In genomic region chr17:82215972-82216300, GRCh38 we compare ENCODE assay signal across 9 cellular contexts. TPM values are rescaled to one million over a fixed set of nuclear protein-coding genes. Genes with fewer than 3 reads are reported as not detected.
DNase-seq lines count a peak whose midpoint lies in the region; ATAC-seq and TF ChIP-seq lines count a peak whose summit lies in the region.
"Had no signal": no experiment of that assay in that cellular context is flagged by ENCODE, and none has a peak within 500 bp of the region (broad histone marks: within the 10 kb centered on the region; RNA-seq: fewer than 3 reads in every experiment).

No MANE protein-coding gene starts in this region.

- H3K27me3 ChIP-seq in right atrium auricular region = no peaks in the 10 kb centered on the region
- no peaks in the 10 kb centered on the region for H3K27me3 ChIP-seq in upper lobe of right lung
- no peaks in the 10 kb centered on the region for H3K27me3 ChIP-seq in SJCRH30

- H3K4me1 ChIP-seq in right atrium auricular region = peaks cover 0 to 45% of the 10 kb centered on the region in 2 donors
- peaks cover 47% of the 10 kb centered on the region for H3K4me1 ChIP-seq in upper lobe of right lung
- H3K4me1 ChIP-seq in SJCRH30 = peaks cover 23% of the 10 kb centered on the region

- ATAC-seq in left cardiac atrium (no peak), natural killer cell (no peak), upper lobe of right lung (no peak)

- intact Hi-C loops in left cardiac atrium (cut with DNase I) = no loop called here
- intact Hi-C loops in natural killer cell (cut with micrococcal nuclease) = loop anchor here (2.0 to 5.0 kb wide), 2 partner anchors 15 to 81 kb away; no protein-coding TSS in a partner anchor
- intact Hi-C loops in upper lobe of right lung (cut with DNase I) = no loop called here

- peak overlapping the region; percentile 93 for H3K27ac Mint-ChIP-seq in chondrocyte (ENCODE audit: unreplicated experiment)
- H3K27ac Mint-ChIP-seq in natural killer cell = peak overlapping the region; percentile 92 to 96

- TF ChIP-seq CTCF in right atrium auricular region (IDR thresholded peaks at IDR 0.05) (no peak), chondrocyte (IDR thresholded peaks at IDR 0.05) (no peak), natural killer cell (IDR thresholded peaks at IDR 0.05) (no peak), upper lobe of right lung (IDR thresholded peaks at IDR 0.05) (no peak), GM10266 (IDR thresholded peaks at IDR 0.05; ENCODE audit: control insufficient read depth, insufficient read depth, low read depth, missing control alignments) (no peak)

- H3K36me3 Mint-ChIP-seq in chondrocyte (ENCODE audit: low read depth) (no peaks in the 10 kb centered on the region), natural killer cell (no peaks in the 10 kb centered on the region)
- H3K36me3 Mint-ChIP-seq: brain had no signal

- H3K36me3 ChIP-seq in right atrium auricular region (no peaks in the 10 kb centered on the region), upper lobe of right lung (no peaks in the 10 kb centered on the region), SJCRH30 (no peaks in the 10 kb centered on the region)

- H3K9me3 Mint-ChIP-seq in chondrocyte (ENCODE audit: low read depth) (no peaks in the 10 kb centered on the region), natural killer cell (no peaks in the 10 kb centered on the region)
- H3K9me3 Mint-ChIP-seq: brain had no signal

- H3K27ac ChIP-seq in right atrium auricular region (peak overlapping the region; percentile 68 to 72), upper lobe of right lung (peak overlapping the region; percentile 89), SJCRH30 (no peak overlapping the region)

- H3K4me3 Mint-ChIP-seq in chondrocyte (ENCODE audit: unreplicated experiment) (no peak overlapping the region), natural killer cell (peak overlapping the region; percentile 72)
- H3K4me3 Mint-ChIP-seq: brain had no signal

- H3K4me1 Mint-ChIP-seq in chondrocyte (ENCODE audit: low read depth) = peaks cover 44% of the 10 kb centered on the region
- H3K4me1 Mint-ChIP-seq in natural killer cell = peaks cover 28 to 53% of the 10 kb centered on the region in 2 donors

- H3K4me3 ChIP-seq in right atrium auricular region (no peak overlapping the region), upper lobe of right lung (no peak overlapping the region), SJCRH30 (no peak overlapping the region)

- no peaks in the 10 kb centered on the region for H3K27me3 Mint-ChIP-seq in chondrocyte (ENCODE audit: low read depth)
- H3K27me3 Mint-ChIP-seq in natural killer cell (ENCODE audit: low read depth in 2 of 2) = no peaks in the 10 kb centered on the region

- H3K9me3 ChIP-seq in right atrium auricular region (no peaks in the 10 kb centered on the region), upper lobe of right lung (no peaks in the 10 kb centered on the region), SJCRH30 (replicated peaks) (no peaks in the 10 kb centered on the region; the same call in 1 of the 2 replicates)

- DNase-seq in right atrium auricular region (ENCODE audit: low spot score) (no peak), left cardiac atrium (no peak), chondrocyte (ENCODE audit: low spot score) (no peak), natural killer cell (no peak), upper lobe of right lung (no peak), GM10266 (ENCODE audit: extremely low spot score) (no peak), GM03348 (ENCODE audit: low spot score) (no peak), SJCRH30 (no peak)

RNA-seq across cellular contexts. Expression of gene CCDC57, which starts 3.3 kb away (rescaled TPM):
- total RNA-seq in right atrium auricular region (1 to 10 TPM; 5.1 to 7.4 TPM), left cardiac atrium (10 to 100 TPM; 11.9 to 17.2 TPM), chondrocyte (23.5 to 39.8 TPM (median 24.1 TPM) in 3 replicates), natural killer cell (10 to 100 TPM; 69.7 to 79.2 (median 75.1) TPM), upper lobe of right lung (50.5 TPM)
- total RNA-seq in SJCRH30 (2014; rRNA removed; shearing (Covaris generic)) = 23.5 and 24.6 TPM in 2 replicates

RNA-seq across cellular contexts. Expression of gene SLC16A3, which starts 12.9 kb away (rescaled TPM):
- total RNA-seq in right atrium auricular region (10 to 100 TPM in 1 of 2 donors, 1 to 10 TPM in 1; 5.0 to 19.5 TPM), left cardiac atrium (10 to 100 TPM; 18.4 to 35.7 TPM), chondrocyte (53.3 to 206 TPM (median 189 TPM) in 3 replicates), natural killer cell (100 to 1,000 TPM; 172 to 365 (median 296) TPM), upper lobe of right lung (77.5 TPM)
- total RNA-seq in SJCRH30 (2014; rRNA removed; shearing (Covaris generic)) = 11.0 and 13.2 TPM in 2 replicates

RNA-seq across cellular contexts. Expression of gene CSNK1D, which starts 57.6 kb away (rescaled TPM):
- total RNA-seq in right atrium auricular region (10 to 100 TPM; 31.3 to 32.9 TPM), left cardiac atrium (10 to 100 TPM; 63.6 to 88.2 TPM), chondrocyte (93.0 to 94.5 TPM (median 93.9 TPM) in 3 replicates), natural killer cell (100 to 1,000 TPM; 423 to 475 (median 468) TPM), upper lobe of right lung (150 TPM)
- 70.5 and 88.7 TPM in 2 replicates for total RNA-seq in SJCRH30 (2014; rRNA removed; shearing (Covaris generic))
